ENCODE assay signal across 15 cellular contexts in the genomic region with DNA sequence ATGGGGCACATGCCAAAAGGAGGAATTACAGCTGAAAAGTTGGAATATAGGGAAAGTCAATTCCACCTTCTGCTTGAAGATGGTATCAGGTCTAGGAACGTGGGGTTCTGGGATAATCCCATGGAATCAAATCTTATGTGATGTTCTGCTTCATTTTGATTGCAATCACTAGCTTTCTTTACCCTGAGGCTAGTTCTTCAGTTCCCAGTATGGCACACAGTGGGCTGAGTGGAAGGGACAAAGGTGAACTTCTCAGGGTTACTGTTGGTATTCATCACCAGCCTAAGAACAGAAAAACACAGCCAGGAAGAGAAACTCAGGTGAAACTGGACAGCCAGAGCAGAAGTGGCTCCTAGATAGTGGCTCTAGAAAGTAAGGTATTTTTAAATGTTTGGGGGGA.
A peak's percentile ranks its signal among the peaks of the same experiment; 100 is the strongest.
DNase-seq lines count a peak whose midpoint lies in the region.
"Had no signal": no experiment of that assay in that cellular context is flagged by ENCODE, and none has a peak within 500 bp of the region (broad histone marks: within the 10 kb centered on the region; RNA-seq: fewer than 3 reads in every experiment).

No MANE protein-coding gene starts in this region.

- H3K9me3 ChIP-seq in duodenal mucosa (ENCODE audit: control insufficient read depth in 1 of 2, low read length in 2 of 2) = no peaks in the 10 kb centered on the region
- no peaks in the 10 kb centered on the region for H3K9me3 ChIP-seq in trophoblast cell (ENCODE audit: insufficient read depth, low read depth, low read length)

- H3K79me2 ChIP-seq in trophoblast cell (ENCODE audit: control insufficient read depth, insufficient read depth, low read length, poor library complexity) = no peaks in the 10 kb centered on the region

- peak overlapping the region; percentile 82 for H2AK5ac ChIP-seq in trophoblast cell (ENCODE audit: low read length)

- H3K4me1 ChIP-seq in duodenal mucosa (ENCODE audit: control insufficient read depth in 1 of 2, insufficient read depth in 2 of 2, low read length in 2 of 2) = peaks cover 0 to 4% of the 10 kb centered on the region in 2 donors
- peaks cover 2 to 4% of the 10 kb centered on the region in 2 experiments for H3K4me1 ChIP-seq in trophoblast cell (ENCODE audit: control insufficient read depth in 1 of 2, insufficient read depth in 2 of 2, low read length in 2 of 2)

- H4K91ac ChIP-seq in trophoblast cell (ENCODE audit: low read depth, low read length) = peak overlapping the region; percentile 84

- peak overlapping the region; percentile 66 for H4K8ac ChIP-seq in trophoblast cell (ENCODE audit: low read depth, low read length)

- peak overlapping the region; percentile 94 for H2BK12ac ChIP-seq in trophoblast cell (ENCODE audit: low read length)

- H3K36me3 ChIP-seq in duodenal mucosa (ENCODE audit: control insufficient read depth in 1 of 2, insufficient read depth in 2 of 2, low read length in 2 of 2) = no peaks in the 10 kb centered on the region
- no peaks in the 10 kb centered on the region for H3K36me3 ChIP-seq in trophoblast cell (ENCODE audit: control insufficient read depth in 1 of 2, insufficient read depth in 2 of 2, low read length in 2 of 2)

- no peak overlapping the region for H4K12ac ChIP-seq in trophoblast cell (ENCODE audit: low read depth, low read length)

- no peak overlapping the region for H2AFZ ChIP-seq in trophoblast cell (ENCODE audit: insufficient read depth, low read length, poor library complexity)

- no peak overlapping the region for H3K4me2 ChIP-seq in trophoblast cell (ENCODE audit: low read length)

- H3K18ac ChIP-seq in trophoblast cell (ENCODE audit: low read length) = peak overlapping the region; percentile 72

- WGBS in trophoblast cell (ENCODE audit: extremely low coverage, insufficient coverage, insufficient read length) = no CpG with 5 or more reads among the region's 1 CpG

- H3K9ac ChIP-seq in duodenal mucosa (ENCODE audit: low read depth in 1 of 2, low read length in 2 of 2) (no peak overlapping the region), trophoblast cell (ENCODE audit: low read length) (no peak overlapping the region)

- H3K4ac ChIP-seq in trophoblast cell (ENCODE audit: low read depth, low read length) = no peak overlapping the region

- H3K4me3 ChIP-seq in duodenal mucosa (ENCODE audit: low read depth in 1 of 2, low read length in 2 of 2) (no peak overlapping the region), trophoblast cell (ENCODE audit: low read depth, low read length) (no peak overlapping the region)

- H3K14ac ChIP-seq in trophoblast cell (ENCODE audit: low read length) = peak overlapping the region; percentile 63

- H2BK5ac ChIP-seq in trophoblast cell (ENCODE audit: low read depth, low read length, poor library complexity) = peak overlapping the region; percentile 85

- peaks cover 16% of the 10 kb centered on the region for H3K79me1 ChIP-seq in trophoblast cell (ENCODE audit: low read length)

- H3K27ac ChIP-seq in duodenal mucosa (ENCODE audit: low read depth, low read length) (peak overlapping the region; percentile 13), trophoblast cell (ENCODE audit: low read depth, low read length) (no peak overlapping the region)

- H3K27me3 ChIP-seq in duodenal mucosa (ENCODE audit: control insufficient read depth in 1 of 2, insufficient read depth in 2 of 2, low read length in 2 of 2) (no peaks in the 10 kb centered on the region), trophoblast cell (ENCODE audit: insufficient read depth, low read length) (no peaks in the 10 kb centered on the region)

- DNase-seq in DMS53 (lab: John Stamatoyannopoulos, UW) (peak; percentile 15), DMS53 treated with DMSO at 0.1 percent for 48 hours (lab: John Stamatoyannopoulos, UW; ENCODE audit: unreplicated experiment) (no peak), HT-29 (ENCODE audit: low spot score) (peak; percentile 45), trophoblast cell (peak in 1 of 2 donors; percentile 25), iPS-NIHi7 (ENCODE audit: extremely low spot score) (no peak), NCI-H2029 treated with DMSO at 0.1 percent for 48 hours (lab: John Stamatoyannopoulos, UW) (no peak), kidney tubule cell (ENCODE audit: low spot score) (no peak)
- DNase-seq: 8988T; CD4-positive, alpha-beta memory T cell; HCEC 1CT; naive thymus-derived CD4-positive, alpha-beta T cell; NCI-H146; NCI-H2227 treated with DMSO at 0.1 percent for 48 hours; T-helper 1 cell had no signal

- H2BK120ac ChIP-seq in trophoblast cell (ENCODE audit: insufficient read depth, low read length, poor library complexity) = peak overlapping the region; percentile 90

- H3K23ac ChIP-seq in trophoblast cell (ENCODE audit: low read length) = no peak overlapping the region

Comparison
In these comparisons a context has a peak if more than half of its experiments do, and no peak if none do; other contexts are left out.
1. DNase-seq: peak in DMS53 (single experiment) and HT-29 (single experiment); none in DMS53 treated with DMSO at 0.1 percent for 48 hours (single experiment), iPS-NIHi7 (single experiment), NCI-H2029 treated with DMSO at 0.1 percent for 48 hours (single experiment) and kidney tubule cell (single experiment).